ENCODE assay signal across 30 cellular contexts in genomic region chr3:51373658-51374421, GRCh38.
"Had no signal": no experiment of that assay in that cellular context is flagged by ENCODE, and none has a peak within 500 bp of the region (broad histone marks: within the 10 kb centered on the region; RNA-seq: fewer than 3 reads in every experiment).

No MANE protein-coding gene starts in this region.

- H3K27me3 Mint-ChIP-seq: activated CD8-positive, alpha-beta memory T cell treated with anti-CD3 and anti-CD28 coated beads, Interleukin-2, amount 10 ng/mL, durations not matched to agents 7 days and 5 days; activated CD8-positive, alpha-beta T cell treated with anti-CD3 and anti-CD28 coated beads for 36 hours; central memory CD8-positive, alpha-beta T cell had no signal

- H3K9me3 ChIP-seq: esophagus muscularis mucosa, heart left ventricle, left lung, pancreas, psoas muscle, stomach, tibial artery had no signal

- H3K36me3 ChIP-seq: heart left ventricle, left lung, pancreas, tibial artery, WERI-Rb-1 had no signal

- DNase-seq: activated CD4-positive, alpha-beta T cell treated with anti-CD3 and anti-CD28 coated beads for 1 hour; activated CD4-positive, alpha-beta T cell treated with anti-CD3 and anti-CD28 coated beads, Interleukin-2, amount 50 U/mL, for 1 hour; activated CD8-positive, alpha-beta memory T cell treated with anti-CD3 and anti-CD28 coated beads, Interleukin-2, amount 10 ng/mL, durations not matched to agents 7 days and 5 days; activated CD8-positive, alpha-beta T cell treated with anti-CD3 and anti-CD28 coated beads for 36 hours; activated gamma-delta T cell; activated naive CD4-positive, alpha-beta T cell treated with anti-CD3 and anti-CD28 coated beads, Interleukin-2, amount 50 U/mL, for 16 hours; dermis blood vessel endothelial cell; effector CD4-positive, alpha-beta T cell; foreskin keratinocyte; heart left ventricle; hypothalamus; immature natural killer cell; left lung; mammary epithelial cell; naive B cell; nucleus accumbens; psoas muscle; stimulated activated CD4-positive, alpha-beta T cell treated with anti-CD3 and anti-CD28 coated beads, Interleukin-15, amount 100 ng/mL, for 24 hours; stimulated activated CD4-positive, alpha-beta T cell treated with anti-CD3 and anti-CD28 coated beads, Interleukin-2, amount 100 ng/mL, for 24 hours; stimulated activated naive B cell treated with anti-CD40 and anti-IgM and Interleukin-4, amounts not matched to agents 10 μg/mL and 1 μg/mL and 100 μg/mL, for 72 hours; stomach; SW 1271; T1000; WERI-Rb-1 had no signal

- H3K36me3 Mint-ChIP-seq: activated CD8-positive, alpha-beta memory T cell treated with anti-CD3 and anti-CD28 coated beads, Interleukin-2, amount 10 ng/mL, durations not matched to agents 7 days and 5 days; mesothelial cell of epicardium; naive B cell; stimulated activated naive B cell treated with anti-CD40 and anti-IgM and Interleukin-4, amounts not matched to agents 10 μg/mL and 1 μg/mL and 100 μg/mL, for 72 hours had no signal

- H3K4me1 Mint-ChIP-seq: activated CD8-positive, alpha-beta memory T cell treated with anti-CD3 and anti-CD28 coated beads, Interleukin-2, amount 10 ng/mL, durations not matched to agents 7 days and 5 days; immature natural killer cell; mesothelial cell of epicardium had no signal

- H3K4me3 ChIP-seq: esophagus muscularis mucosa, heart left ventricle, left lung, pancreas, psoas muscle, stomach, tibial artery had no signal

- H3K4me3 Mint-ChIP-seq: activated CD8-positive, alpha-beta memory T cell treated with anti-CD3 and anti-CD28 coated beads, Interleukin-2, amount 10 ng/mL, durations not matched to agents 7 days and 5 days; activated CD8-positive, alpha-beta T cell treated with anti-CD3 and anti-CD28 coated beads for 36 hours; central memory CD8-positive, alpha-beta T cell; immature natural killer cell; mesothelial cell of epicardium; naive B cell; stimulated activated naive B cell treated with anti-CD40 and anti-IgM and Interleukin-4, amounts not matched to agents 10 μg/mL and 1 μg/mL and 100 μg/mL, for 72 hours; T-helper 1 cell treated with Interleukin-12 subunit alpha and Interleukin-12 subunit beta and Interleukin-4 antibody, amounts not matched to agents 30 μg/mL and 1 μg/mL, for 36 hours had no signal

- H3K27ac Mint-ChIP-seq: activated CD8-positive, alpha-beta memory T cell treated with anti-CD3 and anti-CD28 coated beads, Interleukin-2, amount 10 ng/mL, durations not matched to agents 7 days and 5 days; activated CD8-positive, alpha-beta T cell treated with anti-CD3 and anti-CD28 coated beads for 36 hours; immature natural killer cell; mesothelial cell of epicardium; stimulated activated naive B cell treated with anti-CD40 and anti-IgM and Interleukin-4, amounts not matched to agents 10 μg/mL and 1 μg/mL and 100 μg/mL, for 72 hours; T-helper 1 cell treated with Interleukin-12 subunit alpha and Interleukin-12 subunit beta and Interleukin-4 antibody, amounts not matched to agents 30 μg/mL and 1 μg/mL, for 36 hours had no signal

- ATAC-seq: activated CD8-positive, alpha-beta memory T cell treated with anti-CD3 and anti-CD28 coated beads, Interleukin-2, amount 10 ng/mL, durations not matched to agents 7 days and 5 days; activated CD8-positive, alpha-beta T cell treated with anti-CD3 and anti-CD28 coated beads for 36 hours; foreskin keratinocyte; heart left ventricle; left lung; pancreas; psoas muscle; stimulated activated naive B cell treated with anti-CD40 and anti-IgM and Interleukin-4, amounts not matched to agents 10 μg/mL and 1 μg/mL and 100 μg/mL, for 72 hours had no signal

- H3K27ac ChIP-seq: esophagus muscularis mucosa, foreskin keratinocyte, heart left ventricle, left lung, pancreas, psoas muscle, stomach, tibial artery, WERI-Rb-1 had no signal

- H3K4me1 ChIP-seq: esophagus muscularis mucosa, foreskin keratinocyte, heart left ventricle, left lung, pancreas, stomach, tibial artery had no signal

- H3K27me3 ChIP-seq: esophagus muscularis mucosa, heart left ventricle, left lung, pancreas, stomach, tibial artery had no signal
